9 cellular contexts compared by ENCODE assay signal in the genomic region with DNA sequence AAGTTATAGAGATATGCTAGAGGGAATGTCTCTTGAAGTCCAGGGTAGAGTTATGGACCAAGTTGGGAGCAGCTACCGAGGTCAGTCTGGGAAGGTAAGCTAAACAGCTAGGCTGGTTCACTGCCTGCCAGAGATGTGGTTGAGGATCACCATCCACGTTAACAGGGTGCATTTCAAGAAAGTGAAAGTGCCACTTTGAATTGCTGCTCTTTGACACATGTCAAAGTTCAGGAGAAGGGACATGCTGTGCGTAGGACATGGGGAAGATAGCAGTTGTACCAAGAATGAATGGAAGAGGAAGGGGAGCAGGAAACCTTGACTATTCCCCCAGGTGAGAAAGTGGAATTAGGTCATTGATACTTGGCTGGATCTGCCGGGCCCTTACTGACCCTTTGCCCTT.
"Had no signal": no experiment of that assay in that cellular context is flagged by ENCODE, and none has a peak within 500 bp of the region (broad histone marks: within the 10 kb centered on the region; RNA-seq: fewer than 3 reads in every experiment).

No MANE protein-coding gene starts in this region.

- H3K27ac ChIP-seq: gastroesophageal sphincter, right atrium auricular region, SJSA1, suprapubic skin had no signal

- H3K4me3 ChIP-seq: gastroesophageal sphincter, right atrium auricular region, SJSA1, smooth muscle cell, suprapubic skin had no signal

- H3K36me3 ChIP-seq: SJSA1 had no signal

- H3K4me3 Mint-ChIP-seq: stimulated activated memory B cell treated with anti-CD40 and anti-IgM and Interleukin-4, amounts not matched to agents 10 μg/mL and 1 μg/mL and 100 μg/mL, for 72 hours; type B pancreatic cell had no signal

- ATAC-seq: gastroesophageal sphincter had no signal

- DNase-seq: activated effector memory CD4-positive, alpha-beta T cell treated with Interleukin-2 at 50 U/mL for 16 hours; T1000 had no signal

- H3K4me2 ChIP-seq: smooth muscle cell had no signal

- H3K9me3 Mint-ChIP-seq: stimulated activated memory B cell treated with anti-CD40 and anti-IgM and Interleukin-4, amounts not matched to agents 10 μg/mL and 1 μg/mL and 100 μg/mL, for 72 hours; type B pancreatic cell had no signal

- H3K27me3 ChIP-seq: gastroesophageal sphincter, right atrium auricular region, SJSA1, suprapubic skin had no signal

- H3K27me3 Mint-ChIP-seq: stimulated activated memory B cell treated with anti-CD40 and anti-IgM and Interleukin-4, amounts not matched to agents 10 μg/mL and 1 μg/mL and 100 μg/mL, for 72 hours; type B pancreatic cell had no signal

- H3K9me3 ChIP-seq: gastroesophageal sphincter, right atrium auricular region, SJSA1, suprapubic skin had no signal

- H3K4me1 ChIP-seq: gastroesophageal sphincter, right atrium auricular region, SJSA1 had no signal

- H3K27ac Mint-ChIP-seq: stimulated activated memory B cell treated with anti-CD40 and anti-IgM and Interleukin-4, amounts not matched to agents 10 μg/mL and 1 μg/mL and 100 μg/mL, for 72 hours; type B pancreatic cell had no signal
